ENCODE assay signal across 13 cellular contexts in genomic region chr16:8849411-8850011, GRCh38. TPM values are rescaled to one million over a fixed set of nuclear protein-coding genes. Genes with fewer than 3 reads are reported as not detected.
DNase-seq lines count a peak whose midpoint lies in the region; ATAC-seq and TF ChIP-seq lines count a peak whose summit lies in the region.
"Had no signal": no experiment of that assay in that cellular context is flagged by ENCODE, and none has a peak within 500 bp of the region (broad histone marks: within the 10 kb centered on the region; RNA-seq: fewer than 3 reads in every experiment).

No MANE protein-coding gene starts in this region.

- H3K27ac ChIP-seq in mammary epithelial cell (ENCODE audit: insufficient read depth, low read depth, low read length) (no peak overlapping the region), left ventricle myocardium inferior (replicated peaks) (peak overlapping the region; percentile 77), subcutaneous abdominal adipose tissue (ENCODE audit: low read depth, low read length) (peak overlapping the region; percentile 51), psoas muscle (no peak overlapping the region)
- H3K27ac ChIP-seq: KMS-11 had no signal

- peaks cover 24% of the 10 kb centered on the region for H3K79me2 ChIP-seq in mammary epithelial cell (ENCODE audit: insufficient read depth, low read length)

- peak; percentile 87 for DNase-seq in MCF 10A (ENCODE audit: unreplicated experiment)
- DNase-seq in mammary epithelial cell = no peak
- DNase-seq in left ventricle myocardium inferior = no peak
- no peak for DNase-seq in ACHN
- DNase-seq in NCI-H2107 treated with DMSO at 0.1 percent for 48 hours (lab: John Stamatoyannopoulos, UW; ENCODE audit: unreplicated experiment) = no peak
- no peak for DNase-seq in psoas muscle
- DNase-seq: effector memory CD4-positive, alpha-beta T cell had no signal

- H3K4me3 Mint-ChIP-seq in MCF 10A (ENCODE audit: unreplicated experiment) = no peak overlapping the region
- peak overlapping the region; percentile 10 for H3K4me3 Mint-ChIP-seq in activated T-helper 17 cell treated with anti-CD3 and anti-CD28 coated beads, Interleukin-2, amount 50 U/mL, for 72 hours
- H3K4me3 Mint-ChIP-seq: mesothelial cell of epicardium had no signal

- H3K9ac ChIP-seq in mammary epithelial cell (ENCODE audit: insufficient read depth, low read length) = no peak overlapping the region
- H3K9ac ChIP-seq in subcutaneous abdominal adipose tissue (ENCODE audit: low read length in 5 of 5) = no peak overlapping the region
- H3K9ac ChIP-seq: KMS-11 had no signal

- H3K4me1 Mint-ChIP-seq in MCF 10A (ENCODE audit: insufficient read depth, unreplicated experiment) = peaks cover 14% of the 10 kb centered on the region
- H3K4me1 Mint-ChIP-seq in activated T-helper 17 cell treated with anti-CD3 and anti-CD28 coated beads, Interleukin-2, amount 50 U/mL, for 72 hours = peaks cover 16% of the 10 kb centered on the region
- H3K4me1 Mint-ChIP-seq: mesothelial cell of epicardium had no signal

- intact Hi-C loops in MCF 10A (cut with micrococcal nuclease) (no loop called here), mammary epithelial cell (cut with micrococcal nuclease) (no loop called here), left ventricle myocardium inferior (cut with micrococcal nuclease) (no loop called here), psoas muscle (cut with DNase I) (no loop called here)

- no peaks in the 10 kb centered on the region for H4K20me1 ChIP-seq in mammary epithelial cell (ENCODE audit: insufficient read depth, low read length)

- no peaks in the 10 kb centered on the region for H3K27me3 Mint-ChIP-seq in MCF 10A (ENCODE audit: insufficient read depth, unreplicated experiment)
- no peaks in the 10 kb centered on the region for H3K27me3 Mint-ChIP-seq in activated T-helper 17 cell treated with anti-CD3 and anti-CD28 coated beads, Interleukin-2, amount 50 U/mL, for 72 hours

- H3K27ac Mint-ChIP-seq in MCF 10A (ENCODE audit: low read depth, unreplicated experiment) = peak overlapping the region; percentile 33
- H3K27ac Mint-ChIP-seq in activated T-helper 17 cell treated with anti-CD3 and anti-CD28 coated beads, Interleukin-2, amount 50 U/mL, for 72 hours = peak overlapping the region; percentile 68
- H3K27ac Mint-ChIP-seq: mesothelial cell of epicardium had no signal

- no peak overlapping the region for H2AFZ ChIP-seq in mammary epithelial cell (ENCODE audit: low read depth, low read length)

- no peak for ATAC-seq in activated T-helper 17 cell treated with anti-CD3 and anti-CD28 coated beads, Interleukin-2, amount 50 U/mL, for 72 hours (replicated peaks)
- ATAC-seq in psoas muscle = no peak

- H3K36me3 ChIP-seq in mammary epithelial cell (ENCODE audit: insufficient read depth, low read length) = peaks cover 10% of the 10 kb centered on the region
- H3K36me3 ChIP-seq in left ventricle myocardium inferior = peaks cover 62% of the 10 kb centered on the region
- H3K36me3 ChIP-seq in subcutaneous abdominal adipose tissue (ENCODE audit: control insufficient read depth in 5 of 5, insufficient read depth in 5 of 5, low read length in 5 of 5) = peaks cover 0 to 50% (median 30%) of the 10 kb centered on the region in 5 donors
- peaks cover 3 to 64% of the 10 kb centered on the region in 2 donors for H3K36me3 ChIP-seq in psoas muscle (ENCODE audit: insufficient read depth in 1 of 2, low read depth in 1 of 2)

- in situ Hi-C loops in mammary epithelial cell (cut with MboI; ENCODE audit: low sequenced_read_pairs in 2 of 2) = no loop called here
- in situ Hi-C loops in ACHN (cut with HindIII; ENCODE audit: low pct_ligation_motif_present, low pct_unique_long_range_greater_than_20kb, low sequenced_read_pairs) = no loop called here

- H3K9me3 Mint-ChIP-seq in MCF 10A (ENCODE audit: unreplicated experiment) = no peaks in the 10 kb centered on the region
- no peaks in the 10 kb centered on the region for H3K9me3 Mint-ChIP-seq in activated T-helper 17 cell treated with anti-CD3 and anti-CD28 coated beads, Interleukin-2, amount 50 U/mL, for 72 hours
- H3K9me3 Mint-ChIP-seq: mesothelial cell of epicardium had no signal

- CTCF ChIA-PET in MCF 10A (lab: Yijun Ruan, JAX) = interaction anchor here (0.6 kb wide), 1 partner anchor 31 kb away, joined by 3 read pairs; no protein-coding TSS in a partner anchor
- CTCF ChIA-PET in mammary epithelial cell (lab: Charles Lee; ENCODE audit: low non-redundant PET) = no interaction called here

- no peaks in the 10 kb centered on the region for H3K27me3 ChIP-seq in mammary epithelial cell (ENCODE audit: insufficient read depth, low read length)
- no peaks in the 10 kb centered on the region for H3K27me3 ChIP-seq in left ventricle myocardium inferior (ENCODE audit: low read depth)
- H3K27me3 ChIP-seq in subcutaneous abdominal adipose tissue (ENCODE audit: control insufficient read depth in 5 of 5, insufficient read depth in 4 of 5, low read length in 5 of 5) = no peaks in the 10 kb centered on the region
- H3K27me3 ChIP-seq in psoas muscle (ENCODE audit: insufficient read depth in 3 of 3, low read length in 2 of 3) = no peaks in the 10 kb centered on the region

- H3K9me3 ChIP-seq in mammary epithelial cell (replicated peaks; ENCODE audit: insufficient read depth, low read length) = no peaks in the 10 kb centered on the region
- no peaks in the 10 kb centered on the region for H3K9me3 ChIP-seq in left ventricle myocardium inferior (replicated peaks)
- no peaks in the 10 kb centered on the region for H3K9me3 ChIP-seq in subcutaneous abdominal adipose tissue (ENCODE audit: control insufficient read depth in 5 of 5, low read length in 5 of 5)
- H3K9me3 ChIP-seq in psoas muscle = no peaks in the 10 kb centered on the region

- TF ChIP-seq CTCF in MCF 10A (IDR thresholded peaks at IDR 0.05; ENCODE audit: unreplicated experiment) (no peak), mammary epithelial cell (conservative IDR thresholded peaks at IDR 0.05 in 1 of 2, IDR thresholded peaks at IDR 0.05 in 1 of 2; ENCODE audit: extremely low read depth in 1 of 2, insufficient read depth in 1 of 2, low read depth in 1 of 2, low read length in 2 of 2) (no peak), left ventricle myocardium inferior (IDR thresholded peaks at IDR 0.05; ENCODE audit: borderline replicate concordance) (no peak), psoas muscle (IDR thresholded peaks at IDR 0.05) (no peak)

- POLR2A ChIA-PET in MCF 10A (lab: Yijun Ruan, JAX) = interaction anchor here (0.6 to 0.7 kb wide), 2 partner anchors 10 to 13 kb away, joined by 3 to 4 read pairs; no protein-coding TSS in a partner anchor

- no TSS peak for BruUV-seq in MCF 10A (replicated peaks; lab: Mats Ljungman, UMichigan)
- no TSS peak for BruUV-seq in mammary epithelial cell (replicated peaks; lab: Mats Ljungman, UMichigan)

- 86% methylated on average over 14 of the region's 19 CpGs for WGBS in mammary epithelial cell (ENCODE audit: low coverage, missing lambda C conversion rate)
- 87% methylated on average over 19 of the region's 19 CpGs for WGBS in psoas muscle, 3 donors

- H3K4me1 ChIP-seq in mammary epithelial cell (ENCODE audit: insufficient read depth, low read length) (peaks cover 27% of the 10 kb centered on the region), left ventricle myocardium inferior (peaks cover 84% of the 10 kb centered on the region), subcutaneous abdominal adipose tissue (ENCODE audit: control insufficient read depth in 5 of 5, insufficient read depth in 5 of 5, low read length in 5 of 5) (peaks cover 9 to 52% (median 35%) of the 10 kb centered on the region in 5 donors), psoas muscle (no peaks in the 10 kb centered on the region)

- no peak overlapping the region for H3K4me3 ChIP-seq in mammary epithelial cell (replicated peaks in 1 of 3; ENCODE audit: insufficient read depth in 1 of 3, low read depth in 2 of 3, low read length in 3 of 3)
- peak overlapping the region; percentile 4 for H3K4me3 ChIP-seq in left ventricle myocardium inferior
- no peak overlapping the region for H3K4me3 ChIP-seq in subcutaneous abdominal adipose tissue (ENCODE audit: low read depth in 1 of 5, low read length in 5 of 5)
- H3K4me3 ChIP-seq in psoas muscle = no peak overlapping the region

- no peak overlapping the region for H3K4me2 ChIP-seq in mammary epithelial cell (ENCODE audit: insufficient read depth, low read depth, low read length)
- H3K4me2 ChIP-seq: KMS-11 had no signal

- dilution Hi-C loops in mammary epithelial cell (cut with HindIII; ENCODE audit: low sequenced_read_pairs) = no loop called here

- H3K36me3 Mint-ChIP-seq in MCF 10A (ENCODE audit: insufficient read depth, unreplicated experiment) = peaks cover 52% of the 10 kb centered on the region
- peaks cover 97% of the 10 kb centered on the region for H3K36me3 Mint-ChIP-seq in activated T-helper 17 cell treated with anti-CD3 and anti-CD28 coated beads, Interleukin-2, amount 50 U/mL, for 72 hours (ENCODE audit: low read depth)

RNA-seq across cellular contexts. Expression of gene CARHSP1, which starts 19.3 kb away (rescaled TPM):
- total RNA-seq in MCF 10A (2022) = 23.9 and 27.8 TPM in 2 replicates
- total RNA-seq in mammary epithelial cell = 10 to 100 TPM; 50.2 to 51.7 TPM
- 64.3 TPM for polyA plus RNA-seq in mammary epithelial cell
- polyA minus RNA-seq in mammary epithelial cell = 37.8 TPM
- total RNA-seq in activated T-helper 17 cell treated with anti-CD3 and anti-CD28 coated beads, Interleukin-2, amount 50 U/mL, for 72 hours = 100 to 1,000 TPM in 1 of 2 donors, 10 to 100 TPM in 1; 98.6 to 115 TPM
- 23.9 TPM for total RNA-seq in left ventricle myocardium inferior
- total RNA-seq in psoas muscle = 10 to 100 TPM in 3 of 4 donors, 1 to 10 TPM in 1; 9.8 to 23.0 (median 13.5) TPM
- 10 to 100 TPM; 16.6 to 19.6 (median 19.1) TPM for polyA plus RNA-seq in psoas muscle

RNA-seq across cellular contexts. Expression of gene LITAFD, which starts 32.6 kb away (rescaled TPM):
- total RNA-seq in MCF 10A (2022) (not detected in 2 replicates), mammary epithelial cell (not detected), left ventricle myocardium inferior (not detected), psoas muscle (not detected)
- polyA plus RNA-seq in mammary epithelial cell (not detected), psoas muscle (not detected)
- not detected for polyA minus RNA-seq in mammary epithelial cell
- total RNA-seq in activated T-helper 17 cell treated with anti-CD3 and anti-CD28 coated beads, Interleukin-2, amount 50 U/mL, for 72 hours = not detected
- total RNA-seq: activated CD8-positive, alpha-beta memory T cell treated with anti-CD3 and anti-CD28 coated beads for 36 hours; mesothelial cell of epicardium; OCI-LY7 had no signal

RNA-seq across cellular contexts. Expression of gene PMM2, which starts 51.9 kb away (rescaled TPM):
- total RNA-seq in MCF 10A (2022) (59.4 and 60.6 TPM in 2 replicates), mammary epithelial cell (10 to 100 TPM; 36.2 to 67.8 TPM), left ventricle myocardium inferior (13.7 TPM), psoas muscle (10 to 100 TPM in 3 of 4 donors, 1 to 10 TPM in 1; 8.5 to 32.3 (median 21.0) TPM)
- polyA plus RNA-seq in mammary epithelial cell (34.2 TPM), psoas muscle (10 to 100 TPM; 15.0 to 19.7 (median 16.4) TPM)
- 68.8 TPM for polyA minus RNA-seq in mammary epithelial cell
- total RNA-seq in activated T-helper 17 cell treated with anti-CD3 and anti-CD28 coated beads, Interleukin-2, amount 50 U/mL, for 72 hours = 10 to 100 TPM; 33.0 to 59.1 TPM

RNA-seq across cellular contexts. Expression of gene TMEM186, which starts 52.1 kb away (rescaled TPM):
- total RNA-seq in MCF 10A (2022) (12.9 and 13.9 TPM in 2 replicates), mammary epithelial cell (1 to 10 TPM; 4.5 to 9.8 TPM), left ventricle myocardium inferior (16.4 TPM), psoas muscle (10 to 100 TPM; 10.6 to 17.3 (median 12.4) TPM)
- polyA plus RNA-seq in mammary epithelial cell (10.8 TPM), psoas muscle (10 to 100 TPM; 14.4 to 28.1 (median 26.5) TPM)
- not detected for polyA minus RNA-seq in mammary epithelial cell
- 10 to 100 TPM; 14.2 to 15.4 TPM for total RNA-seq in activated T-helper 17 cell treated with anti-CD3 and anti-CD28 coated beads, Interleukin-2, amount 50 U/mL, for 72 hours

Comparison
In these comparisons a context has a peak if more than half of its experiments do, and no peak if none do; other contexts are left out.
1. H3K27ac ChIP-seq: peak in left ventricle myocardium inferior (single experiment) and subcutaneous abdominal adipose tissue (single experiment); none in mammary epithelial cell (single experiment) and psoas muscle (single experiment).